In the genomic region with DNA sequence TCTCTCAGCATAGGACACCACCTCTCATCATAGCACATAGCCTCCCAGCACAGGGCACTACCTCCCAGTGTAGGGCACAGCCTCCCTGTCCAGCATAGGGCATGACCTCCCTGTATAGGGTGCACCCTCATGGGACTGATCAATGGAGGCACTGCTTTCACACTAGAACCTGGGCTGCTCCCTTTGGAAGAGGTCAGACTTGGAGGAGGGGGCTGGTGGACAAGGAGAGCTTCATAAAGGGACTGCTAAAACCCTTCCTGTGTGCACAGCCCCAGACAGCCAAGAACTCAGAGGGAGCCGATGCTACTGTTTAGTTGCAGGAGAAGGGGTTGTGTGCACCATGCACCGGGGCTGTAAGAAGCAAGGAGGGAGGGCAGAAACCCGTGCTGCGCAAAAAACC, we compare ENCODE assay signal across 16 cellular contexts. TPM values are rescaled to one million over a fixed set of nuclear protein-coding genes. Genes with fewer than 3 reads are reported as not detected.
DNase-seq lines count a peak whose midpoint lies in the region; ATAC-seq and TF ChIP-seq lines count a peak whose summit lies in the region.
"Had no signal": no experiment of that assay in that cellular context is flagged by ENCODE, and none has a peak within 500 bp of the region (broad histone marks: within the 10 kb centered on the region; RNA-seq: fewer than 3 reads in every experiment).

No MANE protein-coding gene starts in this region.

- peak; percentile 28 for ATAC-seq in omental fat pad (ENCODE audit: low FRiP score)
- ATAC-seq in stimulated activated memory B cell treated with anti-CD40 and anti-IgM and Interleukin-4, amounts not matched to agents 10 μg/mL and 1 μg/mL and 100 μg/mL, for 72 hours, result peak; percentile 17
- ATAC-seq in HG02588 (IDR thresholded peaks at IDR 0.05; ENCODE audit: unreplicated experiment), result no peak
- no peak for ATAC-seq in GM19397 (IDR thresholded peaks at IDR 0.05; ENCODE audit: unreplicated experiment)
- ATAC-seq: CD8-positive, alpha-beta T cell had no signal

- no peaks in the 10 kb centered on the region for H3K4me1 Mint-ChIP-seq in activated CD4-positive, alpha-beta T cell treated with anti-CD3 and anti-CD28 coated beads, Interleukin-2, amount 10 ng/mL, durations not matched to agents 24 days and 14 days
- no peaks in the 10 kb centered on the region for H3K4me1 Mint-ChIP-seq in stimulated activated memory B cell treated with anti-CD40 and anti-IgM and Interleukin-4, amounts not matched to agents 10 μg/mL and 1 μg/mL and 100 μg/mL, for 72 hours
- H3K4me1 Mint-ChIP-seq: B cell had no signal

- intact Hi-C loops in activated CD4-positive, alpha-beta T cell treated with anti-CD3 and anti-CD28 coated beads, Interleukin-2, amount 10 ng/mL, durations not matched to agents 24 days and 14 days (cut with micrococcal nuclease), result no loop called here

- DNase-seq in activated CD4-positive, alpha-beta T cell treated with anti-CD3 and anti-CD28 coated beads, Interleukin-2, amount 10 ng/mL, durations not matched to agents 24 days and 14 days, result peak; percentile 40
- no peak for DNase-seq in activated CD4-positive, alpha-beta T cell treated with anti-CD3 and anti-CD28 coated beads for 48 hours
- DNase-seq in omental fat pad (ENCODE audit: low spot score) (no peak), midbrain (lab: John Stamatoyannopoulos, UW) (no peak)
- DNase-seq: AML-193; Caco-2; Calu3; CD4-positive, alpha-beta T cell; CD8-positive, alpha-beta T cell; DMS79 treated with DMSO at 0.1 percent for 48 hours; GF-D8 had no signal

- H3K9me3 Mint-ChIP-seq in activated CD4-positive, alpha-beta T cell treated with anti-CD3 and anti-CD28 coated beads, Interleukin-2, amount 10 ng/mL, durations not matched to agents 24 days and 14 days, result no peaks in the 10 kb centered on the region
- H3K9me3 Mint-ChIP-seq in stimulated activated memory B cell treated with anti-CD40 and anti-IgM and Interleukin-4, amounts not matched to agents 10 μg/mL and 1 μg/mL and 100 μg/mL, for 72 hours, result no peaks in the 10 kb centered on the region
- H3K9me3 Mint-ChIP-seq: CD4-positive, alpha-beta T cell; CD8-positive, alpha-beta T cell had no signal

- no peaks in the 10 kb centered on the region for H3K36me3 Mint-ChIP-seq in activated CD4-positive, alpha-beta T cell treated with anti-CD3 and anti-CD28 coated beads, Interleukin-2, amount 10 ng/mL, durations not matched to agents 24 days and 14 days (ENCODE audit: low read depth)
- H3K36me3 Mint-ChIP-seq in stimulated activated memory B cell treated with anti-CD40 and anti-IgM and Interleukin-4, amounts not matched to agents 10 μg/mL and 1 μg/mL and 100 μg/mL, for 72 hours, result no peaks in the 10 kb centered on the region
- H3K36me3 Mint-ChIP-seq: CD8-positive, alpha-beta T cell had no signal

- H3K4me3 Mint-ChIP-seq in activated CD4-positive, alpha-beta T cell treated with anti-CD3 and anti-CD28 coated beads, Interleukin-2, amount 10 ng/mL, durations not matched to agents 24 days and 14 days, result no peak overlapping the region
- no peak overlapping the region for H3K4me3 Mint-ChIP-seq in stimulated activated memory B cell treated with anti-CD40 and anti-IgM and Interleukin-4, amounts not matched to agents 10 μg/mL and 1 μg/mL and 100 μg/mL, for 72 hours
- H3K4me3 Mint-ChIP-seq: B cell; CD4-positive, alpha-beta T cell; CD8-positive, alpha-beta T cell had no signal

- no peaks in the 10 kb centered on the region for H3K27me3 Mint-ChIP-seq in activated CD4-positive, alpha-beta T cell treated with anti-CD3 and anti-CD28 coated beads, Interleukin-2, amount 10 ng/mL, durations not matched to agents 24 days and 14 days
- no peaks in the 10 kb centered on the region for H3K27me3 Mint-ChIP-seq in stimulated activated memory B cell treated with anti-CD40 and anti-IgM and Interleukin-4, amounts not matched to agents 10 μg/mL and 1 μg/mL and 100 μg/mL, for 72 hours
- H3K27me3 Mint-ChIP-seq: B cell had no signal

- H3K27ac Mint-ChIP-seq in activated CD4-positive, alpha-beta T cell treated with anti-CD3 and anti-CD28 coated beads, Interleukin-2, amount 10 ng/mL, durations not matched to agents 24 days and 14 days, result no peak overlapping the region
- H3K27ac Mint-ChIP-seq in stimulated activated memory B cell treated with anti-CD40 and anti-IgM and Interleukin-4, amounts not matched to agents 10 μg/mL and 1 μg/mL and 100 μg/mL, for 72 hours, result no peak overlapping the region
- H3K27ac Mint-ChIP-seq: B cell; CD4-positive, alpha-beta T cell; CD8-positive, alpha-beta T cell had no signal

- TF ChIP-seq CTCF in omental fat pad (IDR thresholded peaks at IDR 0.05), result no peak

RNA-seq across cellular contexts. Expression of gene CST4, which starts 21.9 kb away (rescaled TPM):
- total RNA-seq in activated CD4-positive, alpha-beta T cell treated with anti-CD3 and anti-CD28 coated beads, Interleukin-2, amount 10 ng/mL, durations not matched to agents 24 days and 14 days, result not detected in 2 replicates
- total RNA-seq in omental fat pad, result not detected
- total RNA-seq: A172; B cell; Calu3; CD4-positive, alpha-beta T cell; CD8-positive, alpha-beta T cell had no signal

RNA-seq across cellular contexts. Expression of gene CST1, which starts 40.0 kb away (rescaled TPM):
- not detected in 2 replicates for total RNA-seq in activated CD4-positive, alpha-beta T cell treated with anti-CD3 and anti-CD28 coated beads, Interleukin-2, amount 10 ng/mL, durations not matched to agents 24 days and 14 days
- not detected for total RNA-seq in omental fat pad
- total RNA-seq: A172; B cell; CD4-positive, alpha-beta T cell; CD8-positive, alpha-beta T cell had no signal

Comparison
In these comparisons a context has a peak if more than half of its experiments do, and no peak if none do; other contexts are left out.
1. ATAC-seq: peak in omental fat pad (single experiment) and stimulated activated memory B cell treated with anti-CD40 and anti-IgM and Interleukin-4, amounts not matched to agents 10 μg/mL and 1 μg/mL and 100 μg/mL, for 72 hours (single experiment); none in HG02588 (single experiment) and GM19397 (single experiment).